ENCODE assay signal across 13 cellular contexts in genomic region chr6:159594106-159594749, GRCh38.
DNase-seq lines count a peak whose midpoint lies in the region; ATAC-seq, FAIRE-seq and TF ChIP-seq lines count a peak whose summit lies in the region.
"Had no signal": no experiment of that assay in that cellular context is flagged by ENCODE, and none has a peak within 500 bp of the region (broad histone marks: within the 10 kb centered on the region; RNA-seq: fewer than 3 reads in every experiment).

No MANE protein-coding gene starts in this region.

- H3K27ac ChIP-seq in tibial artery, result peak overlapping the region; percentile 33 to 41
- H3K27ac ChIP-seq in small intestine (ENCODE audit: low read depth in 1 of 2, low read length in 1 of 2), result no peak overlapping the region
- H3K27ac ChIP-seq: body of pancreas, esophagus muscularis mucosa, pancreas, upper lobe of right lung had no signal

- H3K9me3 Mint-ChIP-seq in activated T-cell treated with anti-CD3 and anti-CD28 coated beads, Interleukin-2, amount 50 U/mL, for 72 hours, result no peaks in the 10 kb centered on the region
- no peaks in the 10 kb centered on the region for H3K9me3 Mint-ChIP-seq in activated T-helper 17 cell treated with anti-CD3 and anti-CD28 coated beads, Interleukin-2, amount 50 U/mL, for 72 hours
- no peaks in the 10 kb centered on the region for H3K9me3 Mint-ChIP-seq in activated T-helper 1 cell treated with anti-CD3 and anti-CD28 coated beads, Interleukin-12 subunit alpha, Interleukin-12 subunit beta, Interleukin-2, Interleukin-4 antibody, amounts not matched to agents 30 ng/mL and 10 ng/mL and 1 ng/mL, durations not matched to agents 14 hours and 24 hours and 36 hours
- H3K9me3 Mint-ChIP-seq: activated CD8-positive, alpha-beta T cell treated with anti-CD3 and anti-CD28 coated beads for 36 hours had no signal

- H3K9me3 ChIP-seq in tibial artery (no peaks in the 10 kb centered on the region), small intestine (ENCODE audit: control insufficient read depth, low read depth) (no peaks in the 10 kb centered on the region)
- H3K9me3 ChIP-seq: body of pancreas, esophagus muscularis mucosa, pancreas, upper lobe of right lung had no signal

- no peak overlapping the region for H3K27ac Mint-ChIP-seq in activated T-cell treated with anti-CD3 and anti-CD28 coated beads, Interleukin-2, amount 50 U/mL, for 72 hours
- H3K27ac Mint-ChIP-seq in activated T-helper 17 cell treated with anti-CD3 and anti-CD28 coated beads, Interleukin-2, amount 50 U/mL, for 72 hours, result peak overlapping the region; percentile 86
- no peak overlapping the region for H3K27ac Mint-ChIP-seq in activated T-helper 1 cell treated with anti-CD3 and anti-CD28 coated beads, Interleukin-12 subunit alpha, Interleukin-12 subunit beta, Interleukin-2, Interleukin-4 antibody, amounts not matched to agents 30 ng/mL and 10 ng/mL and 1 ng/mL, durations not matched to agents 14 hours and 24 hours and 36 hours

- H3K36me3 Mint-ChIP-seq in activated T-cell treated with anti-CD3 and anti-CD28 coated beads, Interleukin-2, amount 50 U/mL, for 72 hours (ENCODE audit: insufficient read depth in 2 of 2), result no peaks in the 10 kb centered on the region
- no peaks in the 10 kb centered on the region for H3K36me3 Mint-ChIP-seq in activated T-helper 17 cell treated with anti-CD3 and anti-CD28 coated beads, Interleukin-2, amount 50 U/mL, for 72 hours (ENCODE audit: low read depth)
- no peaks in the 10 kb centered on the region for H3K36me3 Mint-ChIP-seq in activated T-helper 1 cell treated with anti-CD3 and anti-CD28 coated beads, Interleukin-12 subunit alpha, Interleukin-12 subunit beta, Interleukin-2, Interleukin-4 antibody, amounts not matched to agents 30 ng/mL and 10 ng/mL and 1 ng/mL, durations not matched to agents 14 hours and 24 hours and 36 hours (ENCODE audit: low read depth)

- H3K4me3 Mint-ChIP-seq in activated T-cell treated with anti-CD3 and anti-CD28 coated beads, Interleukin-2, amount 50 U/mL, for 72 hours, result no peak overlapping the region
- no peak overlapping the region for H3K4me3 Mint-ChIP-seq in activated T-helper 17 cell treated with anti-CD3 and anti-CD28 coated beads, Interleukin-2, amount 50 U/mL, for 72 hours
- no peak overlapping the region for H3K4me3 Mint-ChIP-seq in activated T-helper 1 cell treated with anti-CD3 and anti-CD28 coated beads, Interleukin-12 subunit alpha, Interleukin-12 subunit beta, Interleukin-2, Interleukin-4 antibody, amounts not matched to agents 30 ng/mL and 10 ng/mL and 1 ng/mL, durations not matched to agents 14 hours and 24 hours and 36 hours
- H3K4me3 Mint-ChIP-seq: activated CD8-positive, alpha-beta T cell treated with anti-CD3 and anti-CD28 coated beads for 36 hours had no signal

- TF ChIP-seq CTCF in fibroblast of villous mesenchyme (IDR thresholded peaks at IDR 0.05; ENCODE audit: insufficient read depth, low read depth, low read length), result no peak
- TF ChIP-seq CTCF in tibial artery (IDR thresholded peaks at IDR 0.05), result no peak

- no peak for ATAC-seq in activated T-cell treated with anti-CD3 and anti-CD28 coated beads, Interleukin-2, amount 50 U/mL, for 72 hours (replicated peaks in 1 of 2)
- no peak for ATAC-seq in activated T-helper 17 cell treated with anti-CD3 and anti-CD28 coated beads, Interleukin-2, amount 50 U/mL, for 72 hours (replicated peaks)
- ATAC-seq: body of pancreas, upper lobe of right lung had no signal

- H3K27me3 Mint-ChIP-seq in activated T-cell treated with anti-CD3 and anti-CD28 coated beads, Interleukin-2, amount 50 U/mL, for 72 hours (ENCODE audit: low read depth), result peaks cover 3% of the 10 kb centered on the region
- H3K27me3 Mint-ChIP-seq in activated T-helper 17 cell treated with anti-CD3 and anti-CD28 coated beads, Interleukin-2, amount 50 U/mL, for 72 hours, result peaks cover 2% of the 10 kb centered on the region
- H3K27me3 Mint-ChIP-seq in activated T-helper 1 cell treated with anti-CD3 and anti-CD28 coated beads, Interleukin-12 subunit alpha, Interleukin-12 subunit beta, Interleukin-2, Interleukin-4 antibody, amounts not matched to agents 30 ng/mL and 10 ng/mL and 1 ng/mL, durations not matched to agents 14 hours and 24 hours and 36 hours (ENCODE audit: insufficient read depth), result no peaks in the 10 kb centered on the region

- intact Hi-C loops in tibial artery (cut with DNase I; ENCODE audit: low total_unique reads), result no loop called here
- intact Hi-C loops in activated T-helper 1 cell treated with anti-CD3 and anti-CD28 coated beads, Interleukin-12 subunit alpha, Interleukin-12 subunit beta, Interleukin-2, Interleukin-4 antibody, amounts not matched to agents 30 ng/mL and 10 ng/mL and 1 ng/mL, durations not matched to agents 14 hours and 24 hours and 36 hours (cut with micrococcal nuclease), result no loop called here

- peaks cover 13% of the 10 kb centered on the region for H3K4me1 Mint-ChIP-seq in activated T-cell treated with anti-CD3 and anti-CD28 coated beads, Interleukin-2, amount 50 U/mL, for 72 hours (ENCODE audit: low read depth)
- H3K4me1 Mint-ChIP-seq in activated T-helper 17 cell treated with anti-CD3 and anti-CD28 coated beads, Interleukin-2, amount 50 U/mL, for 72 hours, result peaks cover 10% of the 10 kb centered on the region
- no peaks in the 10 kb centered on the region for H3K4me1 Mint-ChIP-seq in activated T-helper 1 cell treated with anti-CD3 and anti-CD28 coated beads, Interleukin-12 subunit alpha, Interleukin-12 subunit beta, Interleukin-2, Interleukin-4 antibody, amounts not matched to agents 30 ng/mL and 10 ng/mL and 1 ng/mL, durations not matched to agents 14 hours and 24 hours and 36 hours (ENCODE audit: low read depth)

- H3K4me1 ChIP-seq in tibial artery (peaks cover 0 to 17% (median 4%) of the 10 kb centered on the region in 4 donors), small intestine (ENCODE audit: control insufficient read depth in 2 of 2, insufficient read depth in 1 of 2, low read depth in 1 of 2, low read length in 1 of 2) (no peaks in the 10 kb centered on the region)
- H3K4me1 ChIP-seq: body of pancreas, pancreas, upper lobe of right lung had no signal

- H3K27me3 ChIP-seq in tibial artery, result no peaks in the 10 kb centered on the region
- H3K27me3 ChIP-seq in small intestine (ENCODE audit: control insufficient read depth in 2 of 2, insufficient read depth in 2 of 2, low read length in 2 of 2), result no peaks in the 10 kb centered on the region
- H3K27me3 ChIP-seq: body of pancreas, esophagus muscularis mucosa, pancreas, upper lobe of right lung had no signal

- H3K4me3 ChIP-seq in fibroblast of villous mesenchyme (ENCODE audit: low read depth, low read length) (no peak overlapping the region), tibial artery (no peak overlapping the region), small intestine (ENCODE audit: low read depth in 1 of 2, low read length in 2 of 2) (no peak overlapping the region)
- H3K4me3 ChIP-seq: body of pancreas, esophagus muscularis mucosa, pancreas, upper lobe of right lung had no signal

- peak; percentile 34 to 35 for DNase-seq in activated T-cell treated with anti-CD3 and anti-CD28 coated beads, Interleukin-2, amount 50 U/mL, for 48 hours
- no peak for DNase-seq in activated T-cell treated with anti-CD3 and anti-CD28 coated beads, Interleukin-2, amount 50 U/mL, for 72 hours
- peak; percentile 25 for DNase-seq in fibroblast of villous mesenchyme (ENCODE audit: low read depth)
- DNase-seq in tibial artery, result no peak
- no peak for DNase-seq in activated T-helper 1 cell treated with anti-CD3 and anti-CD28 coated beads, Interleukin-12 subunit alpha, Interleukin-12 subunit beta, Interleukin-2, Interleukin-4 antibody, amounts not matched to agents 30 ng/mL and 10 ng/mL and 1 ng/mL, durations not matched to agents 14 hours and 24 hours and 36 hours (ENCODE audit: low spot score)
- no peak for DNase-seq in small intestine
- DNase-seq in NCI-H128 (lab: John Stamatoyannopoulos, UW; ENCODE audit: unreplicated experiment), result no peak
- DNase-seq: activated CD8-positive, alpha-beta T cell treated with anti-CD3 and anti-CD28 coated beads for 36 hours; body of pancreas; pancreas; upper lobe of right lung had no signal

- H3K36me3 ChIP-seq in tibial artery, result no peaks in the 10 kb centered on the region
- no peaks in the 10 kb centered on the region for H3K36me3 ChIP-seq in small intestine (ENCODE audit: control insufficient read depth in 2 of 2, insufficient read depth in 2 of 2, low read length in 2 of 2)
- H3K36me3 ChIP-seq: esophagus muscularis mucosa, pancreas, upper lobe of right lung had no signal

- no peak for FAIRE-seq in small intestine (lab: Jason Lieb, UNC)
- FAIRE-seq: pancreas had no signal

- 80 to 86% (median 82%) methylated on average over 7 of the region's 7 CpGs for WGBS in small intestine, 3 donors

Comparison
In these comparisons a context has a peak if more than half of its experiments do, and no peak if none do; other contexts are left out.
1. DNase-seq: peak in activated T-cell treated with anti-CD3 and anti-CD28 coated beads, Interleukin-2, amount 50 U/mL, for 48 hours (2 of 2) and fibroblast of villous mesenchyme (single experiment); none in activated T-cell treated with anti-CD3 and anti-CD28 coated beads, Interleukin-2, amount 50 U/mL, for 72 hours (0 of 2), tibial artery (0 of 2), activated T-helper 1 cell treated with anti-CD3 and anti-CD28 coated beads, Interleukin-12 subunit alpha, Interleukin-12 subunit beta, Interleukin-2, Interleukin-4 antibody, amounts not matched to agents 30 ng/mL and 10 ng/mL and 1 ng/mL, durations not matched to agents 14 hours and 24 hours and 36 hours (single experiment), small intestine (single experiment) and NCI-H128 (single experiment).
2. H3K27ac ChIP-seq: peak in tibial artery (2 of 2); none in small intestine (0 of 2).